ENCODE assay signal across 12 cellular contexts in the genomic region with DNA sequence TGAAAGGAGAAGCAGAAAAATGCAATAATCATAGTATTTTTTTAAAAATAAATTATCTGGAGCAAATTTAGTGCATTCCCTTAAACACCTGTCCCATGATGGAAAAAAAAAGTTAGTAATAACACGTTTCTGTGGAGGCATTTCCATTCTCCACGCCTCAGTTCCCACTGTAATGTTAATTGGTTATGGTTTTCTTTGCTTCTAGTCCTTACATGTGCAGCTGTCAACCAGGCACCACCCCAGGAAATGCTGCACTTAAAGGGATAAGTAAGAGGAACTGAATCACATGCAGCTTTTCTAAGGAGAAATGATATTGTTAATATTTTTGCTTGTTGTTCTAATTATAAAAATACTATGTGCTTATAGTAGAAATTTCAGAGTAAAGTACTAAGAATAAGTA.
DNase-seq lines count a peak whose midpoint lies in the region; ATAC-seq and TF ChIP-seq lines count a peak whose summit lies in the region.
"Had no signal": no experiment of that assay in that cellular context is flagged by ENCODE, and none has a peak within 500 bp of the region (broad histone marks: within the 10 kb centered on the region; RNA-seq: fewer than 3 reads in every experiment).

No MANE protein-coding gene starts in this region.

- no peak overlapping the region for H2BK5ac ChIP-seq in mesenchymal stem cell (ENCODE audit: low read depth, low read length, poor library complexity, severe bottlenecking)

- H3K9me3 Mint-ChIP-seq in MCF 10A (ENCODE audit: unreplicated experiment): no peaks in the 10 kb centered on the region

- no peak overlapping the region for H3K14ac ChIP-seq in mesenchymal stem cell (ENCODE audit: low read length in 2 of 2)

- H4K8ac ChIP-seq in mesenchymal stem cell (ENCODE audit: low read length): no peak overlapping the region

- H3K36me3 ChIP-seq in heart right ventricle (no peaks in the 10 kb centered on the region), mesenchymal stem cell (ENCODE audit: control insufficient read depth in 1 of 2, insufficient read depth in 2 of 2, low read depth in 1 of 2, low read length in 2 of 2) (no peaks in the 10 kb centered on the region)

- H3K27ac ChIP-seq in heart right ventricle (peak overlapping the region in 9 of 10 donors; percentile 28 to 78 (median 61)), mesenchymal stem cell (ENCODE audit: low read length, poor library complexity, severe bottlenecking) (no peak overlapping the region)

- H3K27ac Mint-ChIP-seq in MCF 10A (ENCODE audit: low read depth, unreplicated experiment): peak overlapping the region; percentile 98

- H3K9me3 ChIP-seq in heart right ventricle (no peaks in the 10 kb centered on the region), mesenchymal stem cell (ENCODE audit: control insufficient read depth, low read length) (no peaks in the 10 kb centered on the region)

- H3K4me3 Mint-ChIP-seq in MCF 10A (ENCODE audit: unreplicated experiment): no peak overlapping the region

- H2BK120ac ChIP-seq in mesenchymal stem cell (ENCODE audit: low read depth, low read length): no peak overlapping the region

- no peak for TF ChIP-seq CTCF in heart right ventricle (IDR thresholded peaks at IDR 0.05)
- TF ChIP-seq CTCF in MCF 10A (IDR thresholded peaks at IDR 0.05; ENCODE audit: unreplicated experiment): no peak

- H3K27me3 ChIP-seq in heart right ventricle (no peaks in the 10 kb centered on the region), mesenchymal stem cell (ENCODE audit: control insufficient read depth in 1 of 2, insufficient read depth in 1 of 2, low read length in 2 of 2) (no peaks in the 10 kb centered on the region)
- H3K27me3 ChIP-seq: dorsolateral prefrontal cortex had no signal

- no peak overlapping the region for H2BK12ac ChIP-seq in mesenchymal stem cell (ENCODE audit: low read length in 2 of 2)

- no peak overlapping the region for H3K4me3 ChIP-seq in heart right ventricle
- H3K4me3 ChIP-seq in mesenchymal stem cell (ENCODE audit: insufficient read depth in 1 of 2, low read depth in 1 of 2, low read length in 2 of 2): no peak overlapping the region
- H3K4me3 ChIP-seq: dorsolateral prefrontal cortex, GM12878 had no signal

- H2BK15ac ChIP-seq in mesenchymal stem cell (ENCODE audit: low read depth, poor library complexity, severe bottlenecking): no peak overlapping the region

- 30 to 54% methylated on average over 2 of the region's 2 CpGs for WGBS in heart right ventricle, 2 donors
- WGBS in mesenchymal stem cell: 0% methylated on average over 2 of the region's 2 CpGs

- ATAC-seq in heart right ventricle (no peak), Right ventricle myocardium superior (ENCODE audit: poor library complexity) (no peak), GM18502 (IDR thresholded peaks at IDR 0.05; ENCODE audit: poor library complexity, unreplicated experiment) (no peak), HG02763 (IDR thresholded peaks at IDR 0.05; ENCODE audit: unreplicated experiment) (no peak)
- ATAC-seq: activated CD4-positive, CD25-positive, alpha-beta regulatory T cell treated with anti-CD3 and anti-CD28 coated beads, Interleukin-2, amount 50 U/mL, for 24 hours; GM12878 had no signal

- no peak overlapping the region for H3K4ac ChIP-seq in mesenchymal stem cell (ENCODE audit: low read depth in 1 of 2, low read length in 2 of 2)

- H3K4me1 Mint-ChIP-seq in MCF 10A (ENCODE audit: insufficient read depth, unreplicated experiment): peaks cover 63% of the 10 kb centered on the region

- CTCF ChIA-PET in MCF 10A (lab: Yijun Ruan, JAX): interaction anchor here (1.8 kb wide), 1 partner anchor 608 kb away, joined by 6 read pairs; no protein-coding TSS in a partner anchor

- peak overlapping the region; percentile 11 for H3K9ac ChIP-seq in mesenchymal stem cell (ENCODE audit: low read length)

- no peaks in the 10 kb centered on the region for H3K79me1 ChIP-seq in mesenchymal stem cell (replicated peaks; ENCODE audit: low read length, poor library complexity, severe bottlenecking)

- H2AK5ac ChIP-seq in mesenchymal stem cell (ENCODE audit: low read length, severe bottlenecking): no peak overlapping the region

- intact Hi-C loops in heart right ventricle (cut with DNase I): no loop called here
- intact Hi-C loops in Right ventricle myocardium superior (cut with DNase I): no loop called here
- intact Hi-C loops in MCF 10A (cut with micrococcal nuclease): no loop called here

- no peaks in the 10 kb centered on the region for H3K27me3 Mint-ChIP-seq in MCF 10A (ENCODE audit: insufficient read depth, unreplicated experiment)

- POLR2A ChIA-PET in MCF 10A (lab: Yijun Ruan, JAX): interaction anchor here (0.7 to 3.6 kb wide), 14 partner anchors 10 to 415 kb away, joined by 3 to 19 read pairs (median 6); a partner anchor contains a TSS

- no peak overlapping the region for H3K23ac ChIP-seq in mesenchymal stem cell (ENCODE audit: low read length in 2 of 2)

- peaks cover 5% of the 10 kb centered on the region for H3K36me3 Mint-ChIP-seq in MCF 10A (ENCODE audit: insufficient read depth, unreplicated experiment)

- H3K4me1 ChIP-seq in heart right ventricle: peaks cover 33 to 81% (median 63%) of the 10 kb centered on the region in 9 donors
- peaks cover 33% of the 10 kb centered on the region for H3K4me1 ChIP-seq in mesenchymal stem cell (ENCODE audit: control insufficient read depth, insufficient read depth, low read depth, low read length)

- H3K18ac ChIP-seq in mesenchymal stem cell (ENCODE audit: low read depth in 1 of 2, low read length in 2 of 2): no peak overlapping the region

- H3K4me2 ChIP-seq in mesenchymal stem cell (ENCODE audit: low read length, poor library complexity, severe bottlenecking): no peak overlapping the region

- BruUV-seq in MCF 10A (replicated peaks; lab: Mats Ljungman, UMichigan): no TSS peak

- H2AFZ ChIP-seq in mesenchymal stem cell (ENCODE audit: low read depth, low read length): no peak overlapping the region

- H4K91ac ChIP-seq in mesenchymal stem cell (ENCODE audit: low read length): no peak overlapping the region

- DNase-seq in heart right ventricle (no peak), Right ventricle myocardium superior (no peak), MCF 10A (ENCODE audit: unreplicated experiment) (no peak), mesenchymal stem cell (peak; percentile 37), nucleus accumbens (lab: John Stamatoyannopoulos, UW) (no peak)
- DNase-seq in stimulated activated naive CD4-positive, alpha-beta T cell (lab: John Stamatoyannopoulos, UW): no peak
- DNase-seq: dorsolateral prefrontal cortex, retina had no signal
